ENCODE assay signal across 8 cellular contexts in genomic region chr12:121535150-121536057, GRCh38. TPM values are rescaled to one million over a fixed set of nuclear protein-coding genes. Genes with fewer than 3 reads are reported as not detected.
A peak's percentile ranks its signal among the peaks of the same experiment; 100 is the strongest.
DNase-seq lines count a peak whose midpoint lies in the region; ATAC-seq, FAIRE-seq and TF ChIP-seq lines count a peak whose summit lies in the region.

No MANE protein-coding gene starts in this region.

- TF ChIP-seq EP300 in A549 (IDR thresholded peaks at IDR 0.05): no peak

- H3K27me3 ChIP-seq in muscle layer of colon (ENCODE audit: control insufficient read depth in 1 of 2, insufficient read depth in 2 of 2, low read length in 2 of 2): no peaks in the 10 kb centered on the region

- WGBS in A549 (ENCODE audit: missing lambda C conversion rate): 80% methylated on average over 13 of the region's 13 CpGs
- WGBS in lower leg skin, 2 donors: 41 to 44% methylated on average over 12 to 13 of the region's 13 CpGs

- TF ChIP-seq POLR2A in A549 (IDR thresholded peaks at IDR 0.05; ENCODE audit: low read length): no peak
- TF ChIP-seq POLR2A in lower leg skin (IDR thresholded peaks at IDR 0.05): no peak

- peaks cover 4 to 26% of the 10 kb centered on the region in 2 experiments; a peak in 2 of 3 replicates for H3K36me3 ChIP-seq in HEK293 (ENCODE audit: control insufficient read depth in 2 of 2, insufficient read depth in 1 of 2, low read length in 2 of 2)
- peaks cover 4% of the 10 kb centered on the region for H3K36me3 ChIP-seq in muscle layer of colon (ENCODE audit: insufficient read depth, low read length)

- H3K4me2 ChIP-seq in A549: peak overlapping the region; percentile 96

- H3K9me3 ChIP-seq in A549: no peaks in the 10 kb centered on the region
- H3K9me3 ChIP-seq in HEK293 (ENCODE audit: control insufficient read depth, insufficient read depth, low read depth, low read length): no peaks in the 10 kb centered on the region
- no peaks in the 10 kb centered on the region for H3K9me3 ChIP-seq in muscle layer of colon (ENCODE audit: low read length)

- H3K4me3 ChIP-seq in A549: no peak overlapping the region
- H3K4me3 ChIP-seq in HEK293 (ENCODE audit: low read depth, low read length): no peak overlapping the region
- H3K4me3 ChIP-seq in cardiac fibroblast (replicated peaks in 1 of 2; ENCODE audit: low read depth in 2 of 2, low read length in 2 of 2): peak overlapping the region; percentile 39 to 43
- peak overlapping the region; percentile 22 to 60 for H3K4me3 ChIP-seq in muscle layer of colon (ENCODE audit: low read depth in 1 of 2, low read length in 2 of 2)
- no peak overlapping the region for H3K4me3 ChIP-seq in lower leg skin (ENCODE audit: low read depth, poor library complexity, severe bottlenecking)

- CTCF ChIA-PET in A549 (lab: Yijun Ruan, JAX) (interaction anchor here (1.3 to 2.1 kb wide), 2 partner anchors 17 to 41 kb away, joined by 6 to 8 read pairs; no protein-coding TSS in a partner anchor), HEK293 (lab: Yijun Ruan, JAX) (interaction anchor here (0.6 to 1.7 kb wide), 3 partner anchors 35 to 233 kb away, joined by 3 to 7 read pairs (median 4); no protein-coding TSS in a partner anchor)

- TF ChIP-seq RAD21 in A549 (conservative IDR thresholded peaks at IDR 0.05 in 1 of 2, IDR thresholded peaks at IDR 0.05 in 1 of 2): no peak

- DNase-seq in A549 (ENCODE audit: low read depth in 1 of 2, low spot score in 1 of 2) (no peak), cardiac fibroblast (ENCODE audit: low read depth in 2 of 2) (no peak), lower leg skin (ENCODE audit: low spot score in 2 of 2) (no peak), left lobe of liver (ENCODE audit: low spot score) (no peak), DMS53 treated with DMSO at 0.1 percent for 48 hours (lab: John Stamatoyannopoulos, UW; ENCODE audit: unreplicated experiment) (no peak)
- no peak for DNase-seq in NK-92 treated with Interleukin-12 subunit alpha and Interleukin-12 subunit beta, amount 100 ng/mL, for 24 hours (lab: John Stamatoyannopoulos, UW)

- peaks cover 33% of the 10 kb centered on the region for H3K4me1 ChIP-seq in A549
- H3K4me1 ChIP-seq in HEK293 (ENCODE audit: control insufficient read depth, insufficient read depth, low read length): peaks cover 14% of the 10 kb centered on the region; the same call in 1 of the 2 replicates
- H3K4me1 ChIP-seq in muscle layer of colon (ENCODE audit: insufficient read depth, low read length): peaks cover 28% of the 10 kb centered on the region

- TF ChIP-seq CTCF in A549 (IDR thresholded peaks at IDR 0.05) (no peak), HEK293 (tag by site-specific recombination; IDR thresholded peaks at IDR 0.05) (no peak), cardiac fibroblast (IDR thresholded peaks at IDR 0.05; ENCODE audit: low read depth, low read length) (no peak), lower leg skin (IDR thresholded peaks at IDR 0.05) (no peak)

- POLR2A ChIA-PET in A549 (lab: Yijun Ruan, JAX): no interaction called here
- POLR2A ChIA-PET in HEK293 (lab: Yijun Ruan, JAX): no interaction called here

- intact Hi-C loops in lower leg skin (cut with DNase I; ENCODE audit: low total_unique reads): no loop called here

- FAIRE-seq in A549 (lab: Jason Lieb, UNC): no peak

- ATAC-seq in A549 (no peak), left lobe of liver (no peak)

- no peak overlapping the region for H3K9ac ChIP-seq in muscle layer of colon (ENCODE audit: low read length)

- H3K27ac ChIP-seq in A549 (no peak overlapping the region; a peak in 1 of 6 replicates), HEK293 (ENCODE audit: extremely low read depth, low read depth, low read length) (no peak overlapping the region), muscle layer of colon (ENCODE audit: low read depth, low read length) (peak overlapping the region; percentile 86)

TF ChIP-seq in A549, 52 proteins besides CTCF, POLR2A, EP300 and RAD21:
- TF ChIP-seq, protein P1, sequence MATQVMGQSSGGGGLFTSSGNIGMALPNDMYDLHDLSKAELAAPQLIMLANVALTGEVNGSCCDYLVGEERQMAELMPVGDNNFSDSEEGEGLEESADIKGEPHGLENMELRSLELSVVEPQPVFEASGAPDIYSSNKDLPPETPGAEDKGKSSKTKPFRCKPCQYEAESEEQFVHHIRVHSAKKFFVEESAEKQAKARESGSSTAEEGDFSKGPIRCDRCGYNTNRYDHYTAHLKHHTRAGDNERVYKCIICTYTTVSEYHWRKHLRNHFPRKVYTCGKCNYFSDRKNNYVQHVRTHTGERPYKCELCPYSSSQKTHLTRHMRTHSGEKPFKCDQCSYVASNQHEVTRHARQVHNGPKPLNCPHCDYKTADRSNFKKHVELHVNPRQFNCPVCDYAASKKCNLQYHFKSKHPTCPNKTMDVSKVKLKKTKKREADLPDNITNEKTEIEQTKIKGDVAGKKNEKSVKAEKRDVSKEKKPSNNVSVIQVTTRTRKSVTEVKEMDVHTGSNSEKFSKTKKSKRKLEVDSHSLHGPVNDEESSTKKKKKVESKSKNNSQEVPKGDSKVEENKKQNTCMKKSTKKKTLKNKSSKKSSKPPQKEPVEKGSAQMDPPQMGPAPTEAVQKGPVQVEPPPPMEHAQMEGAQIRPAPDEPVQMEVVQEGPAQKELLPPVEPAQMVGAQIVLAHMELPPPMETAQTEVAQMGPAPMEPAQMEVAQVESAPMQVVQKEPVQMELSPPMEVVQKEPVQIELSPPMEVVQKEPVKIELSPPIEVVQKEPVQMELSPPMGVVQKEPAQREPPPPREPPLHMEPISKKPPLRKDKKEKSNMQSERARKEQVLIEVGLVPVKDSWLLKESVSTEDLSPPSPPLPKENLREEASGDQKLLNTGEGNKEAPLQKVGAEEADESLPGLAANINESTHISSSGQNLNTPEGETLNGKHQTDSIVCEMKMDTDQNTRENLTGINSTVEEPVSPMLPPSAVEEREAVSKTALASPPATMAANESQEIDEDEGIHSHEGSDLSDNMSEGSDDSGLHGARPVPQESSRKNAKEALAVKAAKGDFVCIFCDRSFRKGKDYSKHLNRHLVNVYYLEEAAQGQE (IDR thresholded peaks at IDR 0.05): no peak
- peak; percentile 65 for TF ChIP-seq MAFK (IDR thresholded peaks at IDR 0.05; ENCODE audit: partially characterized antibody)
TF ChIP-seq in A549: peak in this region for 1.

TF ChIP-seq in HEK293, 187 proteins besides CTCF, POLR2A, EP300 and RAD21:
- no peak for TF ChIP-seq ZNF548 (tag by site-specific recombination; IDR thresholded peaks at IDR 0.05)
- TF ChIP-seq ZFHX2 (tag by site-specific recombination; conservative IDR thresholded peaks at IDR 0.05): 0 out of 2 replicates have a peak, but pooled peaks have one; percentile 9
- TF ChIP-seq, protein P2, sequence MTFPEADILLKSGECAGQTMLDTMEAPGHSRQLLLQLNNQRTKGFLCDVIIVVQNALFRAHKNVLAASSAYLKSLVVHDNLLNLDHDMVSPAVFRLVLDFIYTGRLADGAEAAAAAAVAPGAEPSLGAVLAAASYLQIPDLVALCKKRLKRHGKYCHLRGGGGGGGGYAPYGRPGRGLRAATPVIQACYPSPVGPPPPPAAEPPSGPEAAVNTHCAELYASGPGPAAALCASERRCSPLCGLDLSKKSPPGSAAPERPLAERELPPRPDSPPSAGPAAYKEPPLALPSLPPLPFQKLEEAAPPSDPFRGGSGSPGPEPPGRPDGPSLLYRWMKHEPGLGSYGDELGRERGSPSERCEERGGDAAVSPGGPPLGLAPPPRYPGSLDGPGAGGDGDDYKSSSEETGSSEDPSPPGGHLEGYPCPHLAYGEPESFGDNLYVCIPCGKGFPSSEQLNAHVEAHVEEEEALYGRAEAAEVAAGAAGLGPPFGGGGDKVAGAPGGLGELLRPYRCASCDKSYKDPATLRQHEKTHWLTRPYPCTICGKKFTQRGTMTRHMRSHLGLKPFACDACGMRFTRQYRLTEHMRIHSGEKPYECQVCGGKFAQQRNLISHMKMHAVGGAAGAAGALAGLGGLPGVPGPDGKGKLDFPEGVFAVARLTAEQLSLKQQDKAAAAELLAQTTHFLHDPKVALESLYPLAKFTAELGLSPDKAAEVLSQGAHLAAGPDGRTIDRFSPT (tag by site-specific recombination; IDR thresholded peaks at IDR 0.05): peak; percentile 69

RNA-seq across cellular contexts. Expression of gene KDM2B, which starts 45.4 kb away (rescaled TPM):
- polyA plus RNA-seq in A549 (2011; rRNA removed) (10.4 and 12.7 TPM in 2 replicates), A549 (2017; fragmentation: RNase III; extraction: RNeasy Plus Mini Kit Qiagen cat#74134 plus additional on column Dnase treatment) (18.1 to 18.4 TPM (median 18.3 TPM) in 3 replicates)
- 15.0 and 25.1 TPM in 2 replicates for polyA plus RNA-seq in A549 (2012; cell fraction: cytosol; rRNA removed)
- 47.3 and 56.0 TPM in 2 replicates for polyA plus RNA-seq in A549 (2012; cell fraction: nucleus; rRNA removed)
- polyA minus RNA-seq in A549 (2011; rRNA and poly(A)+ RNA removed): 20.4 and 34.1 TPM in 2 replicates
- total RNA-seq in lower leg skin (10 to 100 TPM; 28.9 to 72.1 (median 47.9) TPM), left lobe of liver (10.1 TPM)

Comparison
In these comparisons a context has a peak if more than half of its experiments do, and no peak if none do; other contexts are left out.
1. H3K4me3 ChIP-seq: peak in cardiac fibroblast (2 of 2) and muscle layer of colon (2 of 2); none in A549 (single experiment), HEK293 (single experiment) and lower leg skin (single experiment).